ENCODE assay signal across 8 cellular contexts in genomic region chr12:6613776-6614512, GRCh38. TPM values are rescaled to one million over a fixed set of nuclear protein-coding genes. Genes with fewer than 3 reads are reported as not detected.
DNase-seq lines count a peak whose midpoint lies in the region; ATAC-seq and FAIRE-seq lines count a peak whose summit lies in the region.

No MANE protein-coding gene starts in this region.

- H3K9ac ChIP-seq in NT2/D1 (ENCODE audit: insufficient read length, low read depth), result peak overlapping the region; percentile 74

- FAIRE-seq in frontal cortex (lab: Jason Lieb, UNC), result no peak

- peaks cover 35% of the 10 kb centered on the region for H3K4me1 Mint-ChIP-seq in activated naive CD8-positive, alpha-beta T cell treated with anti-CD3 and anti-CD28 coated beads for 36 hours
- peaks cover 38 to 42% of the 10 kb centered on the region in 2 donors for H3K4me1 Mint-ChIP-seq in natural killer cell treated with Interleukin-12 subunit alpha and Interleukin-12 subunit beta and Interleukin-15 and Interleukin-18, amount 100 ng/mL, for 72 hours (ENCODE audit: low read depth in 2 of 2)

- H3K4me3 Mint-ChIP-seq in activated naive CD8-positive, alpha-beta T cell treated with anti-CD3 and anti-CD28 coated beads for 36 hours, result no peak overlapping the region
- H3K4me3 Mint-ChIP-seq in natural killer cell treated with Interleukin-12 subunit alpha and Interleukin-12 subunit beta and Interleukin-15 and Interleukin-18, amount 100 ng/mL, for 72 hours, result peak overlapping the region; percentile 30

- peak; percentile 59 to 62 for ATAC-seq in natural killer cell treated with Interleukin-12 subunit alpha and Interleukin-12 subunit beta and Interleukin-15 and Interleukin-18, amount 100 ng/mL, for 72 hours
- no peak for ATAC-seq in GM18517 (IDR thresholded peaks at IDR 0.05; ENCODE audit: unreplicated experiment)
- ATAC-seq in HG03469 (IDR thresholded peaks at IDR 0.05; ENCODE audit: unreplicated experiment), result no peak

- no peaks in the 10 kb centered on the region for H3K36me3 ChIP-seq in NT2/D1 (ENCODE audit: insufficient read depth, insufficient read length, low read length)

- H3K36me3 Mint-ChIP-seq in activated naive CD8-positive, alpha-beta T cell treated with anti-CD3 and anti-CD28 coated beads for 36 hours, result no peaks in the 10 kb centered on the region
- no peaks in the 10 kb centered on the region for H3K36me3 Mint-ChIP-seq in natural killer cell treated with Interleukin-12 subunit alpha and Interleukin-12 subunit beta and Interleukin-15 and Interleukin-18, amount 100 ng/mL, for 72 hours

- no peaks in the 10 kb centered on the region for H3K27me3 ChIP-seq in NT2/D1 (ENCODE audit: insufficient read depth, insufficient read length)

- H3K4me1 ChIP-seq in NT2/D1 (ENCODE audit: insufficient read depth, insufficient read length), result peaks cover 37% of the 10 kb centered on the region

- DNase-seq in DMS53 treated with DMSO at 0.1 percent for 48 hours (lab: John Stamatoyannopoulos, UW; ENCODE audit: unreplicated experiment), result peak; percentile 98
- DNase-seq in HuH-7.5 (ENCODE audit: low spot score), result peak; percentile 80
- DNase-seq in NT2/D1 (ENCODE audit: low read depth, low spot score), result peak; percentile 100
- peak; percentile 46 for DNase-seq in activated naive CD8-positive, alpha-beta T cell treated with anti-CD3 and anti-CD28 coated beads for 36 hours
- peak; percentile 83 to 85 for DNase-seq in frontal cortex (ENCODE audit: low spot score in 2 of 2)
- no peak for DNase-seq in natural killer cell treated with Interleukin-12 subunit alpha and Interleukin-12 subunit beta and Interleukin-15 and Interleukin-18, amount 100 ng/mL, for 72 hours (ENCODE audit: low spot score)

- H3K27ac Mint-ChIP-seq in activated naive CD8-positive, alpha-beta T cell treated with anti-CD3 and anti-CD28 coated beads for 36 hours, result peak overlapping the region; percentile 61
- peak overlapping the region; percentile 52 to 72 for H3K27ac Mint-ChIP-seq in natural killer cell treated with Interleukin-12 subunit alpha and Interleukin-12 subunit beta and Interleukin-15 and Interleukin-18, amount 100 ng/mL, for 72 hours

- H3K27me3 Mint-ChIP-seq in activated naive CD8-positive, alpha-beta T cell treated with anti-CD3 and anti-CD28 coated beads for 36 hours, result no peaks in the 10 kb centered on the region
- H3K27me3 Mint-ChIP-seq in natural killer cell treated with Interleukin-12 subunit alpha and Interleukin-12 subunit beta and Interleukin-15 and Interleukin-18, amount 100 ng/mL, for 72 hours, result no peaks in the 10 kb centered on the region

- H3K4me3 ChIP-seq in NT2/D1 (ENCODE audit: insufficient read length, low read depth), result peak overlapping the region; percentile 5

- no peaks in the 10 kb centered on the region for H3K9me3 ChIP-seq in NT2/D1 (ENCODE audit: insufficient read depth, low read length)

- H3K9me3 Mint-ChIP-seq in activated naive CD8-positive, alpha-beta T cell treated with anti-CD3 and anti-CD28 coated beads for 36 hours, result no peaks in the 10 kb centered on the region
- no peaks in the 10 kb centered on the region for H3K9me3 Mint-ChIP-seq in natural killer cell treated with Interleukin-12 subunit alpha and Interleukin-12 subunit beta and Interleukin-15 and Interleukin-18, amount 100 ng/mL, for 72 hours

RNA-seq across cellular contexts. Expression of gene CHD4, which starts 6.8 kb away (rescaled TPM):
- 100 to 1,000 TPM; 262 to 293 TPM for total RNA-seq in activated naive CD8-positive, alpha-beta T cell treated with anti-CD3 and anti-CD28 coated beads for 36 hours
- 201 TPM for total RNA-seq in frontal cortex
- 100 to 1,000 TPM; 239 to 352 TPM for total RNA-seq in natural killer cell treated with Interleukin-12 subunit alpha and Interleukin-12 subunit beta and Interleukin-15 and Interleukin-18, amount 100 ng/mL, for 72 hours

RNA-seq across cellular contexts. Expression of gene LPAR5, which starts 21.8 kb away (rescaled TPM):
- 1 to 10 TPM; 7.3 to 7.9 TPM for total RNA-seq in activated naive CD8-positive, alpha-beta T cell treated with anti-CD3 and anti-CD28 coated beads for 36 hours
- total RNA-seq in frontal cortex, result 0.41 TPM
- 10 to 100 TPM in 1 of 2 donors, 1 to 10 TPM in 1; 5.6 to 10.6 TPM for total RNA-seq in natural killer cell treated with Interleukin-12 subunit alpha and Interleukin-12 subunit beta and Interleukin-15 and Interleukin-18, amount 100 ng/mL, for 72 hours

RNA-seq across cellular contexts. Expression of gene ACRBP, which starts 33.3 kb away (rescaled TPM):
- 1 to 10 TPM in 1 of 2 experiments, under 1 TPM in 1; 0.86 to 1.2 TPM for total RNA-seq in activated naive CD8-positive, alpha-beta T cell treated with anti-CD3 and anti-CD28 coated beads for 36 hours
- 0.41 TPM for total RNA-seq in frontal cortex
- 1 to 10 TPM in 1 of 2 donors, under 1 TPM in 1; 0.98 to 2.1 TPM for total RNA-seq in natural killer cell treated with Interleukin-12 subunit alpha and Interleukin-12 subunit beta and Interleukin-15 and Interleukin-18, amount 100 ng/mL, for 72 hours

RNA-seq across cellular contexts. Expression of gene NOP2, which starts 45.9 kb away (rescaled TPM):
- total RNA-seq in activated naive CD8-positive, alpha-beta T cell treated with anti-CD3 and anti-CD28 coated beads for 36 hours, result 100 to 1,000 TPM; 151 to 153 TPM
- total RNA-seq in frontal cortex, result 9.4 TPM
- total RNA-seq in natural killer cell treated with Interleukin-12 subunit alpha and Interleukin-12 subunit beta and Interleukin-15 and Interleukin-18, amount 100 ng/mL, for 72 hours, result 100 to 1,000 TPM; 103 to 201 TPM

RNA-seq across cellular contexts. Expression of gene ING4, which starts 49.0 kb away (rescaled TPM):
- total RNA-seq in activated naive CD8-positive, alpha-beta T cell treated with anti-CD3 and anti-CD28 coated beads for 36 hours, result 10 to 100 TPM; 10.9 to 11.1 TPM
- 81.9 TPM for total RNA-seq in frontal cortex
- total RNA-seq in natural killer cell treated with Interleukin-12 subunit alpha and Interleukin-12 subunit beta and Interleukin-15 and Interleukin-18, amount 100 ng/mL, for 72 hours, result 10 to 100 TPM; 13.0 to 16.7 TPM

Comparison
In these comparisons a context has a peak if more than half of its experiments do, and no peak if none do; other contexts are left out.
1. ATAC-seq: peak in natural killer cell treated with Interleukin-12 subunit alpha and Interleukin-12 subunit beta and Interleukin-15 and Interleukin-18, amount 100 ng/mL, for 72 hours (2 of 2); none in GM18517 (single experiment) and HG03469 (single experiment).